ENCODE assay signal across 16 cellular contexts in genomic region chr6:149360536-149360935, GRCh38. TPM values are rescaled to one million over a fixed set of nuclear protein-coding genes. Genes with fewer than 3 reads are reported as not detected.
"Had no signal": no experiment of that assay in that cellular context is flagged by ENCODE, and none has a peak within 500 bp of the region (broad histone marks: within the 10 kb centered on the region; RNA-seq: fewer than 3 reads in every experiment).

No MANE protein-coding gene starts in this region.

- H3K9me3 ChIP-seq: prostate gland, SJSA1 had no signal

- H3K4me3 Mint-ChIP-seq: brain, nephron progenitor cell, type B pancreatic cell had no signal

- H3K4me1 Mint-ChIP-seq: nephron progenitor cell had no signal

- H3K27ac Mint-ChIP-seq: brain, nephron progenitor cell, type B pancreatic cell had no signal

- H3K27me3 ChIP-seq: foreskin keratinocyte, SJSA1 had no signal

- H3K27me3 Mint-ChIP-seq: brain, type B pancreatic cell had no signal

- ATAC-seq: foreskin keratinocyte; right cardiac atrium; stimulated activated naive CD8-positive, alpha-beta T cell treated with anti-CD3 and anti-CD28 coated beads, Interleukin-15, Interleukin-2, amounts not matched to agents 100 U/mL and 50 U/mL, for 24 hours had no signal

- DNase-seq: activated naive CD4-positive, alpha-beta T cell treated with anti-CD3 and anti-CD28 coated beads, Interleukin-2, amount 50 U/mL, for 16 hours; central memory CD4-positive, alpha-beta T cell; effector memory CD4-positive, alpha-beta T cell; foreskin keratinocyte; glutamatergic neuron; kidney glomerular epithelial cell; nephron progenitor cell; small intestine; stimulated activated CD4-positive, alpha-beta T cell treated with anti-CD3 and anti-CD28 coated beads, Interleukin-4, amount 100 ng/mL, for 24 hours; stimulated activated naive CD8-positive, alpha-beta T cell treated with anti-CD3 and anti-CD28 coated beads, Interleukin-15, Interleukin-2, amounts not matched to agents 100 U/mL and 50 U/mL, for 24 hours; T-helper 9 cell had no signal

- H3K27ac ChIP-seq: foreskin keratinocyte, prostate gland, SJSA1 had no signal

RNA-seq across cellular contexts. Expression of gene SUMO4, which starts 39.5 kb away (rescaled TPM):
- polyA plus RNA-seq: small intestine had no signal
